1 cellular context compared by ENCODE assay signal in genomic region chr17:74970395-74970794, GRCh38.
A peak's percentile ranks its signal among the peaks of the same experiment; 100 is the strongest.
TF ChIP-seq lines count a peak whose summit lies in the region.

No MANE protein-coding gene starts in this region.

TF ChIP-seq in H1, 55 proteins besides CTCF, POLR2A, EP300 and RAD21:
- no peak for TF ChIP-seq RNF2 (IDR thresholded peaks at IDR 0.05; ENCODE audit: borderline replicate concordance, low read depth, low read length, missing control alignments, poor library complexity, severe bottlenecking)
- TF ChIP-seq SUZ12 (IDR thresholded peaks at IDR 0.05; ENCODE audit: low read length), result 0 out of 2 replicates have a peak, but pooled peaks have one; percentile 0
